ENCODE assay signal across 25 cellular contexts in genomic region chr21:31795992-31796391, GRCh38.
"Had no signal": no experiment of that assay in that cellular context is flagged by ENCODE, and none has a peak within 500 bp of the region (broad histone marks: within the 10 kb centered on the region; RNA-seq: fewer than 3 reads in every experiment).

No MANE protein-coding gene starts in this region.

- H3K36me3 ChIP-seq: esophagus muscularis mucosa, left ventricle myocardium inferior, neutrophil, ovary, right lobe of liver, tibial artery, uterus had no signal

- H3K27ac Mint-ChIP-seq: activated CD4-positive, alpha-beta T cell treated with anti-CD3 and anti-CD28 coated beads for 36 hours; activated CD8-positive, alpha-beta memory T cell treated with anti-CD3 and anti-CD28 coated beads, Interleukin-2, amount 10 ng/mL, durations not matched to agents 7 days and 5 days; activated CD8-positive, alpha-beta T cell treated with anti-CD3 and anti-CD28 coated beads, Interleukin-2, amount 10 ng/mL, durations not matched to agents 7 days and 5 days; activated naive CD4-positive, alpha-beta T cell treated with anti-CD3 and anti-CD28 coated beads, Interleukin-2, amount 50 U/mL, for 24 hours; activated naive CD8-positive, alpha-beta T cell treated with anti-CD3 and anti-CD28 coated beads, Interleukin-2, amount 50 U/mL, for 24 hours; activated T-helper 2 cell treated with anti-CD3 and anti-CD28 coated beads, Interferon-gamma antibody, Interleukin-2, Interleukin-4, amounts not matched to agents 10 μg/mL and 5 μg/mL and 100 μg/mL, durations not matched to agents 14 hours and 24 hours and 36 hours; nephron progenitor cell; progenitor cell of endocrine pancreas; stimulated activated effector memory CD8-positive, alpha-beta T cell treated with anti-CD3 and anti-CD28 coated beads, Interleukin-12 subunit alpha, Interleukin-12 subunit beta, amount 100 ng/mL, for 72 hours; stimulated activated naive CD8-positive, alpha-beta T cell treated with anti-CD3 and anti-CD28 coated beads, Interleukin-15, Interleukin-2, amounts not matched to agents 100 ng/mL and 50 ng/mL, for 24 hours; T-helper 2 cell treated with Interferon-gamma antibody and Interleukin-4, amounts not matched to agents 5 μg/mL and 100 μg/mL, for 36 hours had no signal

- H3K4me3 ChIP-seq: esophagus muscularis mucosa, left ventricle myocardium inferior, ovary, right lobe of liver, skin epidermis, tibial artery, uterus had no signal

- H3K9me3 ChIP-seq: esophagus muscularis mucosa, left ventricle myocardium inferior, neutrophil, ovary, right lobe of liver, tibial artery, uterus had no signal

- H3K36me3 Mint-ChIP-seq: activated CD8-positive, alpha-beta memory T cell treated with anti-CD3 and anti-CD28 coated beads, Interleukin-2, amount 10 ng/mL, durations not matched to agents 7 days and 5 days; activated naive CD4-positive, alpha-beta T cell treated with anti-CD3 and anti-CD28 coated beads, Interleukin-2, amount 50 U/mL, for 24 hours; stimulated activated effector memory CD8-positive, alpha-beta T cell treated with anti-CD3 and anti-CD28 coated beads, Interleukin-12 subunit alpha, Interleukin-12 subunit beta, amount 100 ng/mL, for 72 hours had no signal

- H3K4me1 Mint-ChIP-seq: activated CD4-positive, alpha-beta T cell treated with anti-CD3 and anti-CD28 coated beads for 36 hours; activated CD8-positive, alpha-beta memory T cell treated with anti-CD3 and anti-CD28 coated beads, Interleukin-2, amount 10 ng/mL, durations not matched to agents 7 days and 5 days; activated naive CD4-positive, alpha-beta T cell treated with anti-CD3 and anti-CD28 coated beads, Interleukin-2, amount 50 U/mL, for 24 hours; activated naive CD8-positive, alpha-beta T cell treated with anti-CD3 and anti-CD28 coated beads, Interleukin-2, amount 50 U/mL, for 24 hours; stimulated activated effector memory CD8-positive, alpha-beta T cell treated with anti-CD3 and anti-CD28 coated beads, Interleukin-12 subunit alpha, Interleukin-12 subunit beta, amount 100 ng/mL, for 72 hours had no signal

- DNase-seq: activated CD4-positive, alpha-beta T cell treated with anti-CD3 and anti-CD28 coated beads for 36 hours; activated CD4-positive, CD25-positive, alpha-beta regulatory T cell; activated CD8-positive, alpha-beta memory T cell treated with anti-CD3 and anti-CD28 coated beads, Interleukin-2, amount 10 ng/mL, durations not matched to agents 7 days and 5 days; activated CD8-positive, alpha-beta T cell treated with anti-CD3 and anti-CD28 coated beads, Interleukin-2, amount 10 ng/mL, durations not matched to agents 7 days and 5 days; activated naive CD8-positive, alpha-beta T cell treated with anti-CD3 and anti-CD28 coated beads, Interleukin-2, amount 50 U/mL, for 24 hours; activated T-cell treated with anti-CD3 and anti-CD28 coated beads, Interleukin-2, amount 50 U/mL, for 48 hours; amygdala; central memory CD4-positive, alpha-beta T cell; left ventricle myocardium inferior; nephron progenitor cell; ovary; right lobe of liver; stimulated activated CD4-positive, alpha-beta T cell treated with anti-CD3 and anti-CD28 coated beads, Interleukin-4, amount 100 ng/mL, for 24 hours; T-helper 1 cell; tibial artery; uterus had no signal

- H3K27ac ChIP-seq: esophagus muscularis mucosa, left ventricle myocardium inferior, neutrophil, ovary, right lobe of liver, tibial artery, uterus had no signal

- H3K27me3 Mint-ChIP-seq: activated CD8-positive, alpha-beta memory T cell treated with anti-CD3 and anti-CD28 coated beads, Interleukin-2, amount 10 ng/mL, durations not matched to agents 7 days and 5 days; progenitor cell of endocrine pancreas had no signal

- H3K27me3 ChIP-seq: neutrophil, ovary, right lobe of liver, uterus had no signal

- H3K9me3 Mint-ChIP-seq: activated naive CD4-positive, alpha-beta T cell treated with anti-CD3 and anti-CD28 coated beads, Interleukin-2, amount 50 U/mL, for 24 hours; activated naive CD8-positive, alpha-beta T cell treated with anti-CD3 and anti-CD28 coated beads, Interleukin-2, amount 50 U/mL, for 24 hours; activated T-helper 2 cell treated with anti-CD3 and anti-CD28 coated beads, Interferon-gamma antibody, Interleukin-2, Interleukin-4, amounts not matched to agents 10 μg/mL and 5 μg/mL and 100 μg/mL, durations not matched to agents 14 hours and 24 hours and 36 hours; stimulated activated effector memory CD8-positive, alpha-beta T cell treated with anti-CD3 and anti-CD28 coated beads, Interleukin-12 subunit alpha, Interleukin-12 subunit beta, amount 100 ng/mL, for 72 hours; stimulated activated naive CD8-positive, alpha-beta T cell treated with anti-CD3 and anti-CD28 coated beads, Interleukin-15, Interleukin-2, amounts not matched to agents 100 ng/mL and 50 ng/mL, for 24 hours; T-helper 2 cell treated with Interferon-gamma antibody and Interleukin-4, amounts not matched to agents 5 μg/mL and 100 μg/mL, for 36 hours had no signal

- H3K4me3 Mint-ChIP-seq: activated CD4-positive, alpha-beta T cell treated with anti-CD3 and anti-CD28 coated beads for 36 hours; activated CD8-positive, alpha-beta memory T cell treated with anti-CD3 and anti-CD28 coated beads, Interleukin-2, amount 10 ng/mL, durations not matched to agents 7 days and 5 days; activated CD8-positive, alpha-beta T cell treated with anti-CD3 and anti-CD28 coated beads, Interleukin-2, amount 10 ng/mL, durations not matched to agents 7 days and 5 days; activated naive CD4-positive, alpha-beta T cell treated with anti-CD3 and anti-CD28 coated beads, Interleukin-2, amount 50 U/mL, for 24 hours; activated naive CD8-positive, alpha-beta T cell treated with anti-CD3 and anti-CD28 coated beads, Interleukin-2, amount 50 U/mL, for 24 hours; nephron progenitor cell; stimulated activated effector memory CD8-positive, alpha-beta T cell treated with anti-CD3 and anti-CD28 coated beads, Interleukin-12 subunit alpha, Interleukin-12 subunit beta, amount 100 ng/mL, for 72 hours; stimulated activated naive CD8-positive, alpha-beta T cell treated with anti-CD3 and anti-CD28 coated beads, Interleukin-15, Interleukin-2, amounts not matched to agents 100 ng/mL and 50 ng/mL, for 24 hours; T-helper 2 cell treated with Interferon-gamma antibody and Interleukin-4, amounts not matched to agents 5 μg/mL and 100 μg/mL, for 36 hours had no signal

- ATAC-seq: activated CD4-positive, alpha-beta T cell treated with anti-CD3 and anti-CD28 coated beads for 36 hours; activated CD8-positive, alpha-beta memory T cell treated with anti-CD3 and anti-CD28 coated beads, Interleukin-2, amount 10 ng/mL, durations not matched to agents 7 days and 5 days; activated CD8-positive, alpha-beta T cell treated with anti-CD3 and anti-CD28 coated beads, Interleukin-2, amount 10 ng/mL, durations not matched to agents 7 days and 5 days; activated naive CD8-positive, alpha-beta T cell treated with anti-CD3 and anti-CD28 coated beads, Interleukin-2, amount 50 U/mL, for 24 hours; right lobe of liver; stimulated activated effector memory CD8-positive, alpha-beta T cell treated with anti-CD3 and anti-CD28 coated beads, Interleukin-12 subunit alpha, Interleukin-12 subunit beta, amount 100 ng/mL, for 72 hours had no signal

- H3K4me1 ChIP-seq: esophagus muscularis mucosa, left ventricle myocardium inferior, right lobe of liver, tibial artery, uterus had no signal
